ENCODE assay signal across 21 cellular contexts in genomic region chr9:6641961-6642360, GRCh38. TPM values are rescaled to one million over a fixed set of nuclear protein-coding genes. Genes with fewer than 3 reads are reported as not detected.
DNase-seq lines count a peak whose midpoint lies in the region; ATAC-seq, FAIRE-seq and TF ChIP-seq lines count a peak whose summit lies in the region.
"Had no signal": no experiment of that assay in that cellular context is flagged by ENCODE, and none has a peak within 500 bp of the region (broad histone marks: within the 10 kb centered on the region; RNA-seq: fewer than 3 reads in every experiment).

No MANE protein-coding gene starts in this region.

- H3K9me1 ChIP-seq in IMR-90 (ENCODE audit: insufficient read depth, low read length) = no peaks in the 10 kb centered on the region
- no peaks in the 10 kb centered on the region for H3K9me1 ChIP-seq in K562 (ENCODE audit: control insufficient read depth, insufficient read depth, low read length)

- H3K36me3 ChIP-seq in IMR-90 (ENCODE audit: control insufficient read depth, insufficient read depth, low read length) (no peaks in the 10 kb centered on the region), K562 (ENCODE audit: control insufficient read depth, insufficient read depth, low read length) (no peaks in the 10 kb centered on the region), kidney (ENCODE audit: control insufficient read depth in 1 of 2, insufficient read depth in 2 of 2, low read length in 2 of 2) (no peaks in the 10 kb centered on the region), mucosa of descending colon (ENCODE audit: low read depth) (no peaks in the 10 kb centered on the region), left lung (no peaks in the 10 kb centered on the region)

- no peak overlapping the region for H3K4ac ChIP-seq in IMR-90 (ENCODE audit: low read depth, low read length)

- CTCF ChIA-PET in IMR-90 (lab: Yijun Ruan, JAX) (no interaction called here), K562 (lab: Yijun Ruan, JAX; ENCODE audit: low intra/inter-chr PET ratio) (no interaction called here)

- H3K14ac ChIP-seq in IMR-90 (replicated peaks; ENCODE audit: low read depth, low read length) = no peak overlapping the region

- dilution Hi-C loops in IMR-90 (cut with HindIII; ENCODE audit: low sequenced_read_pairs, unreplicated experiment) = no loop called here

- H2AFZ ChIP-seq in IMR-90 (replicated peaks; ENCODE audit: low read length, poor library complexity) (no peak overlapping the region), K562 (ENCODE audit: low read depth, low read length) (no peak overlapping the region)
- H2AFZ ChIP-seq: GM23248 had no signal

- no peak overlapping the region for H2BK5ac ChIP-seq in IMR-90 (ENCODE audit: low read depth, low read length, poor library complexity, severe bottlenecking)

- no peak overlapping the region for H2AK5ac ChIP-seq in IMR-90 (ENCODE audit: low read depth, low read length)

- no peak overlapping the region for H4K5ac ChIP-seq in IMR-90 (ENCODE audit: low read depth, low read length)

- H3K79me2 ChIP-seq in K562 (ENCODE audit: control insufficient read depth, insufficient read depth, low read length) = no peaks in the 10 kb centered on the region

- H3K27ac ChIP-seq in IMR-90 (ENCODE audit: insufficient read depth, low read length) = no peak overlapping the region
- no peak overlapping the region for H3K27ac ChIP-seq in K562 (ENCODE audit: extremely low read depth, low read depth, low read length)
- H3K27ac ChIP-seq in kidney (ENCODE audit: low read depth in 2 of 2, low read length in 2 of 2) = peak overlapping the region; percentile 66 to 81
- H3K27ac ChIP-seq in left lung = no peak overlapping the region
- H3K27ac ChIP-seq: GM23248 had no signal

- no peak overlapping the region for H3K4me3 ChIP-seq in IMR-90 (ENCODE audit: insufficient read depth, low read depth, low read length)
- H3K4me3 ChIP-seq in K562 = no peak overlapping the region
- H3K4me3 ChIP-seq in kidney (ENCODE audit: low read length in 2 of 2) = peak overlapping the region in 1 of 2 donors; percentile 46
- no peak overlapping the region for H3K4me3 ChIP-seq in mucosa of descending colon
- H3K4me3 ChIP-seq in left lung = no peak overlapping the region
- H3K4me3 ChIP-seq: GM23248 had no signal

- H3K56ac ChIP-seq in IMR-90 (ENCODE audit: extremely low read depth, insufficient read depth, low read length) = no peak overlapping the region

- 80% methylated on average over 1 of the region's 2 CpGs; no CpG with 5 or more reads in 1 of the 2 experiments for WGBS in IMR-90 (ENCODE audit: extremely low coverage in 2 of 2, insufficient read length in 1 of 2), 2 experiments
- 0% methylated on average over 2 of the region's 2 CpGs for WGBS in K562 (ENCODE audit: insufficient coverage, low coverage, missing lambda C conversion rate)

- intact Hi-C loops in IMR-90 (cut with micrococcal nuclease) = no loop called here
- intact Hi-C loops in K562 (cut with micrococcal nuclease) = no loop called here
- intact Hi-C loops in kidney (cut with DNase I) = no loop called here
- intact Hi-C loops in mucosa of descending colon (cut with DNase I, micrococcal nuclease) = no loop called here
- intact Hi-C loops in left lung (cut with DNase I) = no loop called here

- H3K4me2 ChIP-seq in IMR-90 (ENCODE audit: low read depth, low read length) = no peak overlapping the region
- H3K4me2 ChIP-seq in K562 (ENCODE audit: insufficient read depth, low read length) = no peak overlapping the region

- TF ChIP-seq POLR2A in IMR-90 (IDR thresholded peaks at IDR 0.05; ENCODE audit: low read depth, low read length) (no peak), K562 (conservative IDR thresholded peaks at IDR 0.05) (no peak)

- BruUV-seq in IMR-90 (replicated peaks; lab: Mats Ljungman, UMichigan) (no TSS peak), K562 (replicated peaks; lab: Mats Ljungman, UMichigan) (no TSS peak)

- no peak overlapping the region for H3K23ac ChIP-seq in IMR-90 (ENCODE audit: low read depth, low read length)

- no peak overlapping the region for H4K8ac ChIP-seq in IMR-90 (ENCODE audit: low read depth in 2 of 2, low read length in 2 of 2)

- H4K91ac ChIP-seq in IMR-90 (ENCODE audit: insufficient read depth, low read depth, low read length) = no peak overlapping the region

- H2BK15ac ChIP-seq in IMR-90 (ENCODE audit: low read depth, low read length) = no peak overlapping the region

- TF ChIP-seq RAD21 in IMR-90 (IDR thresholded peaks at IDR 0.05; ENCODE audit: low read length) (no peak), K562 (CRISPR knock-in tag; conservative IDR thresholded peaks at IDR 0.05 in 1 of 2, IDR thresholded peaks at IDR 0.05 in 1 of 2) (no peak)

- H3K4me1 ChIP-seq in IMR-90 (ENCODE audit: control insufficient read depth, insufficient read depth, low read length) (no peaks in the 10 kb centered on the region; the same call in 1 of the 2 replicates), K562 (replicated peaks in 1 of 2; ENCODE audit: control insufficient read depth in 2 of 2, insufficient read depth in 2 of 2, low read length in 2 of 2) (0 out of 5 replicates have a peak, but pooled peaks cover 0 to 5% of the 10 kb centered on the region in 2 experiments), kidney (ENCODE audit: control insufficient read depth in 1 of 2, insufficient read depth in 1 of 2, low read depth in 1 of 2, low read length in 2 of 2) (peaks cover 7 to 15% of the 10 kb centered on the region in 2 donors), mucosa of descending colon (ENCODE audit: low read depth) (peaks cover 10% of the 10 kb centered on the region), left lung (peaks cover 5 to 18% of the 10 kb centered on the region in 2 donors)

- POLR2A ChIA-PET in IMR-90 (lab: Charles Lee; ENCODE audit: unreplicated experiment) = no interaction called here
- POLR2A ChIA-PET in K562 (lab: Yijun Ruan, JAX) = interaction anchor here (0.6 kb wide), 2 partner anchors 422 to 736 kb away, joined by 3 read pairs; no protein-coding TSS in a partner anchor

- H3K27me3 ChIP-seq in IMR-90 (ENCODE audit: control insufficient read depth, insufficient read depth, low read length) = peaks cover 47% of the 10 kb centered on the region
- H3K27me3 ChIP-seq in K562 (ENCODE audit: control insufficient read depth in 2 of 2, insufficient read depth in 2 of 2, low read length in 2 of 2) = peaks cover 8 to 34% of the 10 kb centered on the region in 2 experiments; a peak in 3 of 5 replicates
- peaks cover 38 to 59% of the 10 kb centered on the region in 2 donors for H3K27me3 ChIP-seq in left lung

- no peak overlapping the region for H2AK9ac ChIP-seq in IMR-90 (replicated peaks; ENCODE audit: low read depth, low read length, poor library complexity)

- no peak for TF ChIP-seq EP300 in K562 (IDR thresholded peaks at IDR 0.05; ENCODE audit: low read length)

- ATAC-seq in IMR-90 (ENCODE audit: low read depth) (no peak), K562 (no peak), mucosa of descending colon (no peak), HG02763 (IDR thresholded peaks at IDR 0.05; ENCODE audit: unreplicated experiment) (no peak), left lung (no peak)

- H2BK20ac ChIP-seq in IMR-90 (ENCODE audit: low read depth, low read length) = no peak overlapping the region

- no peaks in the 10 kb centered on the region for H3K79me1 ChIP-seq in IMR-90 (ENCODE audit: low read depth in 1 of 2, low read length in 2 of 2)

- H3K18ac ChIP-seq in IMR-90 (ENCODE audit: low read depth, low read length) = no peak overlapping the region

- TF ChIP-seq CTCF in IMR-90 (conservative IDR thresholded peaks at IDR 0.05; ENCODE audit: low read depth, low read length) (no peak), K562 (IDR thresholded peaks at IDR 0.05 in 2 of 3, conservative IDR thresholded peaks at IDR 0.05 in 1 of 3; ENCODE audit: insufficient read depth in 2 of 3, low read depth in 1 of 3, low read length in 3 of 3) (no peak), kidney (IDR thresholded peaks at IDR 0.05; ENCODE audit: borderline replicate concordance, extremely low read depth, insufficient read depth) (no peak), mucosa of descending colon (IDR thresholded peaks at IDR 0.05) (no peak), left lung (IDR thresholded peaks at IDR 0.05) (no peak)

- no peak overlapping the region for H2BK120ac ChIP-seq in IMR-90 (ENCODE audit: low read depth, low read length)

- H3K9me3 ChIP-seq in IMR-90 (ENCODE audit: control insufficient read depth, insufficient read depth, low read length) = no peaks in the 10 kb centered on the region
- H3K9me3 ChIP-seq in K562 (replicated peaks; ENCODE audit: control insufficient read depth, insufficient read depth, low read depth, low read length) = no peaks in the 10 kb centered on the region
- H3K9me3 ChIP-seq in kidney (ENCODE audit: control insufficient read depth in 1 of 2, low read length in 2 of 2) = no peaks in the 10 kb centered on the region
- H3K9me3 ChIP-seq in mucosa of descending colon = no peaks in the 10 kb centered on the region
- H3K9me3 ChIP-seq in left lung = no peaks in the 10 kb centered on the region

- no peak overlapping the region for H3K9ac ChIP-seq in IMR-90 (ENCODE audit: low read depth, low read length)
- no peak overlapping the region for H3K9ac ChIP-seq in K562 (ENCODE audit: insufficient read depth in 1 of 2, low read depth in 2 of 2, low read length in 2 of 2)
- peak overlapping the region in 1 of 2 donors; percentile 35 for H3K9ac ChIP-seq in kidney (ENCODE audit: low read length in 2 of 2)
- H3K9ac ChIP-seq: GM23248 had no signal

- no peak for FAIRE-seq in K562 (lab: Jason Lieb, UNC)
- FAIRE-seq in kidney (lab: Jason Lieb, UNC) = no peak
- FAIRE-seq: GM12891 had no signal

- DNase-seq in IMR-90 (no peak), K562 (ENCODE audit: extremely low read depth in 1 of 4, low spot score in 3 of 4) (no peak), kidney (no peak), mucosa of descending colon (no peak), HT-29 (ENCODE audit: low spot score) (no peak), left lung (no peak)
- DNase-seq: CD4-positive, CD25-positive, alpha-beta regulatory T cell; DMS 273 treated with DMSO at 0.1 percent for 48 hours; DMS79 treated with DMSO at 0.1 percent for 48 hours; H9; MM.1S; NCI-H1048; NCI-H1417 treated with DMSO at 0.1 percent for 48 hours; NCI-H187; NCI-H446; NCI-H526; SHP77; SW 1271 had no signal

- in situ Hi-C loops in IMR-90 (cut with MboI; ENCODE audit: low sequenced_read_pairs) = no loop called here
- in situ Hi-C loops in K562 (cut with MboI) = no loop called here

- no peaks in the 10 kb centered on the region for H4K20me1 ChIP-seq in IMR-90 (ENCODE audit: insufficient read depth, low read length)
- H4K20me1 ChIP-seq in K562 (replicated peaks; ENCODE audit: control insufficient read depth, insufficient read depth, low read length) = no peaks in the 10 kb centered on the region

RNA-seq across cellular contexts. Expression of gene GLDC, which starts 3.6 kb away (rescaled TPM):
- total RNA-seq in IMR-90 (2012; rRNA removed) (0.36 and 0.83 TPM in 2 replicates), K562 (2014; rRNA removed) (0.29 TPM in 1 of 2 replicates, not detected in the other), K562 (2014; rRNA removed; fragmentation: Illumina TruSeq; extraction: Trizol) (not detected in 2 replicates), K562 (2015; rRNA removed; fragmentation: Illumina TruSeq; extraction: Trizol) (not detected in 2 replicates), K562 (2021) (0.27 and 0.60 TPM in 2 replicates), kidney (60.1 TPM), mucosa of descending colon (under 1 TPM; 0.38 to 0.63 (median 0.58) TPM), left lung (1 to 10 TPM in 1 of 2 donors, under 1 TPM in 1; 0.41 to 3.0 TPM)
- polyA plus RNA-seq in IMR-90 (2012; rRNA removed) (0.13 and 0.50 TPM in 2 replicates), K562 (2011; rRNA removed) (0.03 TPM in 1 of 2 replicates, not detected in the other), K562 (2014; fragmentation: Illumina TruSeq; extraction: Trizol) (0.08 TPM in 1 of 2 replicates, not detected in the other), K562 (2014; fragmentation: Nextera tagmentation; extraction: Ambion mirVana) (under 1 TPM in 1 of 2 experiments, not detected in 1; 0.08 TPM), K562 (2014; rRNA removed) (not detected in 2 replicates), kidney (ENCODE audit: insufficient read depth, low read depth, low replicate concordance) (79.7 TPM)
- polyA plus RNA-seq in IMR-90 (2012; cell fraction: cytosol; rRNA removed) = 0.04 TPM in 1 of 2 replicates, not detected in the other
- 0.08 TPM in 1 of 2 replicates, not detected in the other for polyA plus RNA-seq in IMR-90 (2012; cell fraction: nucleus; rRNA removed; ENCODE audit: low replicate concordance)
- total RNA-seq in K562 (2011; cell fraction: chromatin; rRNA removed; ENCODE audit: low replicate concordance) = not detected in 2 replicates
- not detected in 2 replicates for total RNA-seq in K562 (2011; cell fraction: nucleolus; rRNA removed)
- total RNA-seq in K562 (2011; cell fraction: nucleoplasm; rRNA removed) = not detected in 2 replicates
- polyA plus RNA-seq in K562 (2011; cell fraction: cytosol; rRNA removed) = not detected in 2 replicates
- not detected in 2 replicates for polyA plus RNA-seq in K562 (2011; cell fraction: nucleus; rRNA removed)
- 0.03 and 0.33 TPM in 2 replicates for polyA plus RNA-seq in K562 (2012)
- not detected in 2 replicates for polyA minus RNA-seq in K562 (2011; rRNA and poly(A)+ RNA removed)
- polyA minus RNA-seq in K562 (2011; cell fraction: cytosol; rRNA and poly(A)+ RNA removed) = not detected in 2 replicates
- not detected in 2 replicates for polyA minus RNA-seq in K562 (2011; cell fraction: nucleus; rRNA and poly(A)+ RNA removed)
- total RNA-seq in HT-29 (2014; rRNA removed; shearing (Covaris generic)) = not detected in 2 replicates
- total RNA-seq: CD4-positive, CD25-positive, alpha-beta regulatory T cell had no signal

Comparison
In these comparisons a context has a peak if more than half of its experiments do, and no peak if none do; other contexts are left out.
1. H3K27ac ChIP-seq: peak in kidney (2 of 2); none in IMR-90 (single experiment), K562 (single experiment) and left lung (0 of 2).
2. RNA of gene GLDC, which starts 3.6 kb away (total RNA-seq): 60.1 TPM in kidney (single experiment); 0.41 to 3.0 TPM in left lung, 0.38 to 0.63 TPM in mucosa of descending colon, 0.36 to 0.83 TPM in IMR-90, 0.27 to 0.60 TPM in K562 and not detected in HT-29; every median in the first group is over 10 times any median in the second.